In genomic region chr11:116879789-116880402, GRCh38 we compare ENCODE assay signal across 1 cellular context.
TF ChIP-seq lines count a peak whose summit lies in the region.

No MANE protein-coding gene starts in this region.

TF ChIP-seq in WTC11, 78 proteins besides CTCF, POLR2A, EP300 and RAD21 (continued from another document):
- TF ChIP-seq NR1H2 (CRISPR knock-in tag; IDR thresholded peaks at IDR 0.05) (no peak), OVOL2 (CRISPR knock-in tag; IDR thresholded peaks at IDR 0.05; ENCODE audit: borderline replicate concordance) (no peak), ATF2 (CRISPR knock-in tag; IDR thresholded peaks at IDR 0.05; ENCODE audit: borderline replicate concordance, low read depth) (no peak), ZNF396 (CRISPR knock-in tag; IDR thresholded peaks at IDR 0.05; ENCODE audit: borderline replicate concordance) (no peak), ZNF281 (CRISPR knock-in tag; IDR thresholded peaks at IDR 0.05) (no peak)
- TF ChIP-seq, protein P1, sequence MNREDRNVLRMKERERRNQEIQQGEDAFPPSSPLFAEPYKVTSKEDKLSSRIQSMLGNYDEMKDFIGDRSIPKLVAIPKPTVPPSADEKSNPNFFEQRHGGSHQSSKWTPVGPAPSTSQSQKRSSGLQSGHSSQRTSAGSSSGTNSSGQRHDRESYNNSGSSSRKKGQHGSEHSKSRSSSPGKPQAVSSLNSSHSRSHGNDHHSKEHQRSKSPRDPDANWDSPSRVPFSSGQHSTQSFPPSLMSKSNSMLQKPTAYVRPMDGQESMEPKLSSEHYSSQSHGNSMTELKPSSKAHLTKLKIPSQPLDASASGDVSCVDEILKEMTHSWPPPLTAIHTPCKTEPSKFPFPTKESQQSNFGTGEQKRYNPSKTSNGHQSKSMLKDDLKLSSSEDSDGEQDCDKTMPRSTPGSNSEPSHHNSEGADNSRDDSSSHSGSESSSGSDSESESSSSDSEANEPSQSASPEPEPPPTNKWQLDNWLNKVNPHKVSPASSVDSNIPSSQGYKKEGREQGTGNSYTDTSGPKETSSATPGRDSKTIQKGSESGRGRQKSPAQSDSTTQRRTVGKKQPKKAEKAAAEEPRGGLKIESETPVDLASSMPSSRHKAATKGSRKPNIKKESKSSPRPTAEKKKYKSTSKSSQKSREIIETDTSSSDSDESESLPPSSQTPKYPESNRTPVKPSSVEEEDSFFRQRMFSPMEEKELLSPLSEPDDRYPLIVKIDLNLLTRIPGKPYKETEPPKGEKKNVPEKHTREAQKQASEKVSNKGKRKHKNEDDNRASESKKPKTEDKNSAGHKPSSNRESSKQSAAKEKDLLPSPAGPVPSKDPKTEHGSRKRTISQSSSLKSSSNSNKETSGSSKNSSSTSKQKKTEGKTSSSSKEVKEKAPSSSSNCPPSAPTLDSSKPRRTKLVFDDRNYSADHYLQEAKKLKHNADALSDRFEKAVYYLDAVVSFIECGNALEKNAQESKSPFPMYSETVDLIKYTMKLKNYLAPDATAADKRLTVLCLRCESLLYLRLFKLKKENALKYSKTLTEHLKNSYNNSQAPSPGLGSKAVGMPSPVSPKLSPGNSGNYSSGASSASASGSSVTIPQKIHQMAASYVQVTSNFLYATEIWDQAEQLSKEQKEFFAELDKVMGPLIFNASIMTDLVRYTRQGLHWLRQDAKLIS (CRISPR knock-in tag; IDR thresholded peaks at IDR 0.05; ENCODE audit: borderline replicate concordance) = no peak
